In the genomic region with DNA sequence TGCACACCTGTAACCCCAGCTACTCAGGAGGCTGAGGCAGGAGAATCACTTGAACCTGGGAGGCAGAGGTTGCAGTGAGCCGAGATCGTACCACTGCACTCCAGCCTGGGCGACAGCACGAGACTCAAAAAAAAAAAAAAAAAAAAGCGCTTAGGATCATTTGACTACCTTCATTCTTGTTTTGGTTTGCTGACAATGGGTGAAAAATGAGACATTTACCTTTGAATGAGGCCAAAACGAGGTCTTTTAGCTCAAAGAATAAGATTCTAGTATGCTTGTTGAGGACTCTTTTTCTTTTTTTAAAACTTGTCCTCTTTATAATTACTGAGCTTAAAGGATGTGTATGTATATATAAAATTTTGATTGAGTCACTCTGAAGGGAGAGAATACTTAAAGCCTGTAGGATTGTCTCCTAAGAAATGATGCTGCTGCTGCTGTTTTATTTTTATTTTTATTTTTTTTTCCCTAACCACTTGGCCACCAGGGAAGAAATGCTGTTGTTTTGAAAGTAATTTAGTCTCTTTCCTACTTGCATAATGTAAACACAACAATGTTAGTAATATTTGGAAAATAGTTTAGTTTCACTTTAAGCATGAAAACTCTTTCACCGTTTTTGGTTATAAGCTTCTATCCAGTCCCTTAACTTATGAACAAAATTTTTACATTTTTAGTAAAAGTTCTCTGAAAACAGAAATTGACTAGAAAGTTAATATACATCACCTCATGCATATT, we compare ENCODE assay signal across 11 cellular contexts. TPM values are rescaled to one million over a fixed set of nuclear protein-coding genes. Genes with fewer than 3 reads are reported as not detected.
DNase-seq lines count a peak whose midpoint lies in the region; ATAC-seq and TF ChIP-seq lines count a peak whose summit lies in the region.
"Had no signal": no experiment of that assay in that cellular context is flagged by ENCODE, and none has a peak within 500 bp of the region (broad histone marks: within the 10 kb centered on the region; RNA-seq: fewer than 3 reads in every experiment).

No MANE protein-coding gene starts in this region.

- peaks cover 4 to 45% (median 14%) of the 10 kb centered on the region in 3 donors for H3K36me3 Mint-ChIP-seq in CD8-positive, alpha-beta memory T cell
- H3K36me3 Mint-ChIP-seq in effector memory CD8-positive, alpha-beta T cell (ENCODE audit: insufficient read depth): peaks cover 38% of the 10 kb centered on the region

- CTCF ChIA-PET in CD8-positive, alpha-beta memory T cell (lab: Charles Lee): interaction anchor here (0.7 to 2.4 kb wide), 4 partner anchors 8 to 171 kb away, joined by 3 to 9 read pairs (median 5); a partner anchor contains a TSS

- H3K4me3 ChIP-seq in CD8-positive, alpha-beta memory T cell (ENCODE audit: low read length): peak overlapping the region; percentile 12
- H3K4me3 ChIP-seq in upper lobe of right lung: no peak overlapping the region

- H3K27ac ChIP-seq in CD8-positive, alpha-beta memory T cell (ENCODE audit: low read depth, low read length): peak overlapping the region; percentile 6
- no peak overlapping the region for H3K27ac ChIP-seq in upper lobe of right lung

- POLR2A ChIA-PET in CD8-positive, alpha-beta memory T cell (lab: Charles Lee): interaction anchor here (0.6 to 0.7 kb wide), 4 partner anchors 9 to 884 kb away, joined by 3 to 7 read pairs (median 4); a partner anchor contains a TSS

- no peaks in the 10 kb centered on the region for H3K27me3 Mint-ChIP-seq in CD8-positive, alpha-beta memory T cell
- no peaks in the 10 kb centered on the region for H3K27me3 Mint-ChIP-seq in effector memory CD8-positive, alpha-beta T cell

- H3K4me1 ChIP-seq in CD8-positive, alpha-beta memory T cell (ENCODE audit: insufficient read depth, low read length): peaks cover 40% of the 10 kb centered on the region
- H3K4me1 ChIP-seq in upper lobe of right lung: peaks cover 46% of the 10 kb centered on the region

- peak overlapping the region in 6 of 8 donors; percentile 21 to 74 (median 60) for H3K27ac Mint-ChIP-seq in CD8-positive, alpha-beta memory T cell
- H3K27ac Mint-ChIP-seq in effector memory CD8-positive, alpha-beta T cell: peak overlapping the region; percentile 29 to 91

- DNase-seq in CD8-positive, alpha-beta memory T cell: no peak
- no peak for DNase-seq in effector memory CD8-positive, alpha-beta T cell
- DNase-seq in upper lobe of right lung (no peak), NAMALWA (ENCODE audit: low spot score) (no peak), EL (no peak)
- DNase-seq: amygdala, NCI-H2029 treated with DMSO at 0.1 percent for 48 hours, posterior cingulate gyrus had no signal

- intact Hi-C loops in upper lobe of right lung (cut with DNase I): no loop called here

- H3K9me3 ChIP-seq in CD8-positive, alpha-beta memory T cell (ENCODE audit: low read length): no peaks in the 10 kb centered on the region
- no peaks in the 10 kb centered on the region for H3K9me3 ChIP-seq in upper lobe of right lung

- H3K9me3 Mint-ChIP-seq in CD8-positive, alpha-beta memory T cell: no peaks in the 10 kb centered on the region
- H3K9me3 Mint-ChIP-seq in effector memory CD8-positive, alpha-beta T cell: no peaks in the 10 kb centered on the region

- H3K4me1 Mint-ChIP-seq in CD8-positive, alpha-beta memory T cell: peaks cover 58 to 82% (median 77%) of the 10 kb centered on the region in 3 donors
- peaks cover 26 to 54% of the 10 kb centered on the region in 2 donors for H3K4me1 Mint-ChIP-seq in effector memory CD8-positive, alpha-beta T cell (ENCODE audit: low read depth in 2 of 2)

- H3K27me3 ChIP-seq in CD8-positive, alpha-beta memory T cell (ENCODE audit: insufficient read depth, low read length, poor library complexity, severe bottlenecking): no peaks in the 10 kb centered on the region
- H3K27me3 ChIP-seq in upper lobe of right lung: no peaks in the 10 kb centered on the region

- peak overlapping the region in 6 of 7 donors; percentile 54 to 80 (median 60) for H3K4me3 Mint-ChIP-seq in CD8-positive, alpha-beta memory T cell
- H3K4me3 Mint-ChIP-seq in effector memory CD8-positive, alpha-beta T cell: peak overlapping the region; percentile 44 to 64

- ATAC-seq in GM21381 (IDR thresholded peaks at IDR 0.05; ENCODE audit: unreplicated experiment): peak; percentile 24
- ATAC-seq in HG03432 (IDR thresholded peaks at IDR 0.05; ENCODE audit: unreplicated experiment): peak; percentile 16
- peak; percentile 5 for ATAC-seq in effector memory CD8-positive, alpha-beta T cell (replicated peaks)
- ATAC-seq in upper lobe of right lung: no peak
- no peak for ATAC-seq in GM19397 (IDR thresholded peaks at IDR 0.05; ENCODE audit: unreplicated experiment)

- TF ChIP-seq CTCF in upper lobe of right lung (IDR thresholded peaks at IDR 0.05): no peak

- peaks cover 6% of the 10 kb centered on the region for H3K36me3 ChIP-seq in CD8-positive, alpha-beta memory T cell (ENCODE audit: insufficient read depth, low read length)
- peaks cover 33% of the 10 kb centered on the region for H3K36me3 ChIP-seq in upper lobe of right lung

RNA-seq across cellular contexts. Expression of a gene that starts 7.9 kb away (rescaled TPM):
- 10 to 100 TPM; 26.2 to 27.0 TPM for total RNA-seq in CD8-positive, alpha-beta memory T cell
- polyA plus RNA-seq in CD8-positive, alpha-beta memory T cell: 13.6 TPM
- total RNA-seq in upper lobe of right lung: 36.6 TPM

Comparison
In these comparisons a context has a peak if more than half of its experiments do, and no peak if none do; other contexts are left out.
1. ATAC-seq: peak in GM21381 (single experiment), HG03432 (single experiment) and effector memory CD8-positive, alpha-beta T cell (single experiment); none in upper lobe of right lung (single experiment) and GM19397 (single experiment).